ENCODE assay signal across 8 cellular contexts in genomic region chr12:6540181-6540877, GRCh38. TPM values are rescaled to one million over a fixed set of nuclear protein-coding genes. Genes with fewer than 3 reads are reported as not detected.
DNase-seq lines count a peak whose midpoint lies in the region; ATAC-seq and TF ChIP-seq lines count a peak whose summit lies in the region.

No MANE protein-coding gene starts in this region.

- intact Hi-C loops in CD8-positive, alpha-beta T cell (cut with DNase I, micrococcal nuclease), result no loop called here

- ATAC-seq in CD8-positive, alpha-beta T cell, result no peak
- ATAC-seq in HG03354 (IDR thresholded peaks at IDR 0.05; ENCODE audit: poor library complexity, severe bottlenecking, unreplicated experiment) (peak; percentile 34), GM21390 (IDR thresholded peaks at IDR 0.05; ENCODE audit: unreplicated experiment) (no peak)

- H3K4me3 ChIP-seq in CD8-positive, alpha-beta T cell (ENCODE audit: low read depth, low read length), result peak overlapping the region; percentile 37
- H3K4me3 ChIP-seq in Peyer's patch, result peak overlapping the region in 3 of 4 donors; percentile 21 to 32 (median 30)
- peak overlapping the region; percentile 28 for H3K4me3 ChIP-seq in iPS-18c (ENCODE audit: insufficient read depth, low read depth, low read length)

- no peak overlapping the region for H3K27ac ChIP-seq in CD8-positive, alpha-beta T cell (ENCODE audit: low read depth, low read length)
- H3K27ac ChIP-seq in Peyer's patch, result peak overlapping the region; percentile 64 to 90 (median 84)

- no peaks in the 10 kb centered on the region for H3K9me3 ChIP-seq in CD8-positive, alpha-beta T cell (ENCODE audit: low read length)
- H3K9me3 ChIP-seq in Peyer's patch (no peaks in the 10 kb centered on the region), iPS-18c (ENCODE audit: control insufficient read depth, insufficient read depth, low read length) (peaks cover 3% of the 10 kb centered on the region)

- CTCF ChIA-PET in CD8-positive, alpha-beta T cell (lab: Charles Lee), result interaction anchor here (1.0 to 9.4 kb wide), 13 partner anchors 10 to 243 kb away, joined by 3 to 170 read pairs (median 12); partner anchors contain the start of gene VAMP1

- POLR2A ChIA-PET in CD8-positive, alpha-beta T cell (lab: Charles Lee), result interaction anchor here (6.3 to 7.5 kb wide), 2 partner anchors 70 to 77 kb away, joined by 68 to 81 read pairs; partner anchors contain the start of gene VAMP1

- peaks cover 36% of the 10 kb centered on the region for H3K4me1 ChIP-seq in CD8-positive, alpha-beta T cell (ENCODE audit: insufficient read depth, low read length)
- H3K4me1 ChIP-seq in Peyer's patch, result peaks cover 0 to 64% (median 27%) of the 10 kb centered on the region in 4 donors

- H3K27ac Mint-ChIP-seq in CD8-positive, alpha-beta T cell, result peak overlapping the region; percentile 73

- peak overlapping the region; percentile 75 for H3K4me3 Mint-ChIP-seq in CD8-positive, alpha-beta T cell

- peak; percentile 55 to 77 for TF ChIP-seq POLR2A in Peyer's patch (IDR thresholded peaks at IDR 0.05)

- peaks cover 27% of the 10 kb centered on the region for H3K36me3 ChIP-seq in CD8-positive, alpha-beta T cell (ENCODE audit: insufficient read depth, low read length)
- peaks cover 0 to 33% (median 0%) of the 10 kb centered on the region in 3 donors for H3K36me3 ChIP-seq in Peyer's patch

- no peaks in the 10 kb centered on the region for H3K9me3 Mint-ChIP-seq in CD8-positive, alpha-beta T cell

- peak in 4 of 7 experiments; percentile 38 to 58 (median 44) for DNase-seq in CD8-positive, alpha-beta T cell
- peak; percentile 71 to 96 (median 95) for DNase-seq in Peyer's patch
- DNase-seq in astrocyte of the hippocampus (ENCODE audit: low read depth, low spot score), result peak; percentile 93
- peak in 2 of 3 donors; percentile 30 to 42 for DNase-seq in stimulated activated CD4-positive, alpha-beta T cell treated with anti-CD3 and anti-CD28 coated beads, Interleukin-12 subunit alpha, Interleukin-12 subunit beta, amount 100 ng/mL, for 48 hours (ENCODE audit: low read depth in 2 of 3, low spot score in 1 of 3)
- DNase-seq in effector CD4-positive, alpha-beta T cell, result no peak

- no peaks in the 10 kb centered on the region for H3K27me3 ChIP-seq in CD8-positive, alpha-beta T cell (ENCODE audit: insufficient read depth, low read length)
- no peaks in the 10 kb centered on the region for H3K27me3 ChIP-seq in Peyer's patch

- no peak for TF ChIP-seq CTCF in CD8-positive, alpha-beta T cell (IDR thresholded peaks at IDR 0.05)
- TF ChIP-seq CTCF in Peyer's patch (IDR thresholded peaks at IDR 0.05), result no peak

- H3K36me3 Mint-ChIP-seq in CD8-positive, alpha-beta T cell, result peaks cover 53% of the 10 kb centered on the region

- H3K27me3 Mint-ChIP-seq in CD8-positive, alpha-beta T cell (ENCODE audit: low read depth), result no peaks in the 10 kb centered on the region

- H3K4me1 Mint-ChIP-seq in CD8-positive, alpha-beta T cell (ENCODE audit: low read depth), result peaks cover 44% of the 10 kb centered on the region

RNA-seq across cellular contexts. Expression of gene GAPDH, which starts 6.0 kb away (rescaled TPM):
- total RNA-seq in CD8-positive, alpha-beta T cell, result 100 to 1,000 TPM; 503 to 513 TPM
- total RNA-seq in Peyer's patch, result 1,000 to 10,000 TPM; 1,939 to 3,624 (median 2,830) TPM

RNA-seq across cellular contexts. Expression of gene IFFO1, which starts 15.5 kb away (rescaled TPM):
- total RNA-seq in CD8-positive, alpha-beta T cell, result 10 to 100 TPM; 16.7 to 18.4 TPM
- total RNA-seq in Peyer's patch, result 10 to 100 TPM in 2 of 4 donors, 1 to 10 TPM in 2; 7.8 to 50.3 (median 9.5) TPM

RNA-seq across cellular contexts. Expression of gene NOP2, which starts 27.8 kb away (rescaled TPM):
- 10 to 100 TPM; 74.4 to 83.6 TPM for total RNA-seq in CD8-positive, alpha-beta T cell
- total RNA-seq in Peyer's patch, result 100 to 1,000 TPM in 1 of 4 donors, 10 to 100 TPM in 3; 21.4 to 135 (median 43.6) TPM

RNA-seq across cellular contexts. Expression of gene NCAPD2, which starts 46.4 kb away (rescaled TPM):
- total RNA-seq in CD8-positive, alpha-beta T cell, result 10 to 100 TPM; 11.7 to 13.4 TPM
- total RNA-seq in Peyer's patch, result 10 to 100 TPM; 26.1 to 86.6 (median 32.7) TPM

RNA-seq across cellular contexts. Expression of gene MRPL51, which starts 47.3 kb away (rescaled TPM):
- 10 to 100 TPM; 17.4 to 18.4 TPM for total RNA-seq in CD8-positive, alpha-beta T cell
- 10 to 100 TPM; 23.5 to 71.8 (median 61.6) TPM for total RNA-seq in Peyer's patch
